In genomic region chr12:124914392-124915248, GRCh38 we compare ENCODE assay signal across 8 cellular contexts. TPM values are rescaled to one million over a fixed set of nuclear protein-coding genes. Genes with fewer than 3 reads are reported as not detected.
DNase-seq lines count a peak whose midpoint lies in the region; ATAC-seq lines count a peak whose summit lies in the region.

UBC (minus strand) TSS chr12:124914650; CDS start chr12:124913771, 879 bp downstream.

- peaks cover 44% of the 10 kb centered on the region for H3K36me3 Mint-ChIP-seq in activated CD4-positive, alpha-beta T cell treated with anti-CD3 and anti-CD28 coated beads, Interleukin-2, amount 10 ng/mL, durations not matched to agents 24 days and 14 days (ENCODE audit: low read depth)
- H3K36me3 Mint-ChIP-seq in memory B cell = peaks cover 26% of the 10 kb centered on the region

- H3K27me3 Mint-ChIP-seq in activated CD4-positive, alpha-beta T cell treated with anti-CD3 and anti-CD28 coated beads, Interleukin-2, amount 10 ng/mL, durations not matched to agents 24 days and 14 days = no peaks in the 10 kb centered on the region
- no peaks in the 10 kb centered on the region for H3K27me3 Mint-ChIP-seq in memory B cell

- H3K4me3 Mint-ChIP-seq in activated CD4-positive, alpha-beta T cell treated with anti-CD3 and anti-CD28 coated beads, Interleukin-2, amount 10 ng/mL, durations not matched to agents 24 days and 14 days = peak within 1 kb of the TSS; percentile 99
- H3K4me3 Mint-ChIP-seq in memory B cell = peak within 1 kb of the TSS; percentile 99

- H3K4me1 Mint-ChIP-seq in activated CD4-positive, alpha-beta T cell treated with anti-CD3 and anti-CD28 coated beads, Interleukin-2, amount 10 ng/mL, durations not matched to agents 24 days and 14 days = peaks cover 68% of the 10 kb centered on the region
- peaks cover 61% of the 10 kb centered on the region for H3K4me1 Mint-ChIP-seq in memory B cell

- intact Hi-C loops in activated CD4-positive, alpha-beta T cell treated with anti-CD3 and anti-CD28 coated beads, Interleukin-2, amount 10 ng/mL, durations not matched to agents 24 days and 14 days (cut with micrococcal nuclease) = loop anchor here (1.0 to 2.0 kb wide), 4 partner anchors 8 to 140 kb away; partner anchors contain the start of gene DHX37

- DNase-seq in activated CD4-positive, alpha-beta T cell treated with anti-CD3 and anti-CD28 coated beads, Interleukin-2, amount 10 ng/mL, durations not matched to agents 24 days and 14 days = peak; percentile 97
- peak; percentile 97 for DNase-seq in ecto neural progenitor cell (ENCODE audit: low spot score)
- peak; percentile 94 to 98 for DNase-seq in memory B cell (ENCODE audit: low spot score in 2 of 2)
- peak; percentile 78 for DNase-seq in stimulated activated CD8-positive, alpha-beta memory T cell treated with anti-CD3 and anti-CD28 coated beads, Interleukin-12 subunit alpha, Interleukin-12 subunit beta, amount 100 ng/mL, for 4 hours (ENCODE audit: low read depth)
- DNase-seq in AML-193 (lab: John Stamatoyannopoulos, UW) = no peak

- no peaks in the 10 kb centered on the region for H3K9me3 Mint-ChIP-seq in activated CD4-positive, alpha-beta T cell treated with anti-CD3 and anti-CD28 coated beads, Interleukin-2, amount 10 ng/mL, durations not matched to agents 24 days and 14 days
- H3K9me3 Mint-ChIP-seq in memory B cell = no peaks in the 10 kb centered on the region

- ATAC-seq in GM19023 (IDR thresholded peaks at IDR 0.05; ENCODE audit: unreplicated experiment) (peak; percentile 35), HG03442 (IDR thresholded peaks at IDR 0.05; ENCODE audit: unreplicated experiment) (peak; percentile 35), memory B cell (ENCODE audit: low read depth) (peak; percentile 32), HG03469 (IDR thresholded peaks at IDR 0.05; ENCODE audit: unreplicated experiment) (no peak)

- H3K27ac Mint-ChIP-seq in activated CD4-positive, alpha-beta T cell treated with anti-CD3 and anti-CD28 coated beads, Interleukin-2, amount 10 ng/mL, durations not matched to agents 24 days and 14 days = peak within 1 kb of the TSS; percentile 100
- peak within 1 kb of the TSS; percentile 99 for H3K27ac Mint-ChIP-seq in memory B cell

RNA-seq across cellular contexts. Expression of gene UBC, which starts in this region (rescaled TPM):
- total RNA-seq in activated CD4-positive, alpha-beta T cell treated with anti-CD3 and anti-CD28 coated beads, Interleukin-2, amount 10 ng/mL, durations not matched to agents 24 days and 14 days = 778 and 788 TPM in 2 replicates

Comparison
In these comparisons a context has a peak if more than half of its experiments do, and no peak if none do; other contexts are left out.
1. DNase-seq: peak in activated CD4-positive, alpha-beta T cell treated with anti-CD3 and anti-CD28 coated beads, Interleukin-2, amount 10 ng/mL, durations not matched to agents 24 days and 14 days (single experiment), ecto neural progenitor cell (single experiment), memory B cell (2 of 2) and stimulated activated CD8-positive, alpha-beta memory T cell treated with anti-CD3 and anti-CD28 coated beads, Interleukin-12 subunit alpha, Interleukin-12 subunit beta, amount 100 ng/mL, for 4 hours (single experiment); none in AML-193 (0 of 2).